ENCODE assay signal across 12 cellular contexts in genomic region chr3:32872487-32873382, GRCh38. TPM values are rescaled to one million over a fixed set of nuclear protein-coding genes. Genes with fewer than 3 reads are reported as not detected.
DNase-seq lines count a peak whose midpoint lies in the region; ATAC-seq and TF ChIP-seq lines count a peak whose summit lies in the region.
"Had no signal": no experiment of that assay in that cellular context is flagged by ENCODE, and none has a peak within 500 bp of the region (broad histone marks: within the 10 kb centered on the region; RNA-seq: fewer than 3 reads in every experiment).

No MANE protein-coding gene starts in this region.

- H3K4me3 ChIP-seq in Panc1 (ENCODE audit: low read depth in 2 of 2, low read length in 2 of 2) (no peak overlapping the region), iPS-20b (ENCODE audit: low read length) (peak overlapping the region; percentile 11; the same call in 1 of the 2 replicates), upper lobe of right lung (no peak overlapping the region)
- H3K4me3 ChIP-seq: gastrocnemius medialis had no signal

- H3K27me3 ChIP-seq in Panc1 (ENCODE audit: control insufficient read depth, insufficient read depth, low read length) (no peaks in the 10 kb centered on the region), iPS-20b (ENCODE audit: insufficient read depth, low read length) (no peaks in the 10 kb centered on the region), upper lobe of right lung (no peaks in the 10 kb centered on the region)
- H3K27me3 ChIP-seq: gastrocnemius medialis had no signal

- DNase-seq in Right ventricle myocardium superior (no peak), cardiac septum (ENCODE audit: low spot score) (no peak), Panc1 (ENCODE audit: low read depth, low spot score) (no peak), upper lobe of right lung (peak; percentile 80), GM03348 (ENCODE audit: low spot score) (no peak), SHP77 treated with DMSO at 0.1 percent for 48 hours (lab: John Stamatoyannopoulos, UW) (no peak)
- DNase-seq: NCI-H748 treated with DMSO at 0.1 percent for 48 hours, T-helper 17 cell had no signal

- peak; percentile 45 for ATAC-seq in Right ventricle myocardium superior (ENCODE audit: poor library complexity)
- ATAC-seq in Panc1 = peak; percentile 26; the same call in 1 of the 2 replicates
- peak; percentile 90 for ATAC-seq in upper lobe of right lung
- no peak for ATAC-seq in GM18868 (IDR thresholded peaks at IDR 0.05; ENCODE audit: unreplicated experiment)
- ATAC-seq: T-helper 17 cell had no signal

- H3K4me1 ChIP-seq in Panc1 (ENCODE audit: control insufficient read depth, insufficient read depth, low read length) (peaks cover 3% of the 10 kb centered on the region; the same call in 1 of the 2 replicates), iPS-20b (ENCODE audit: insufficient read depth, low read length) (peaks cover 58% of the 10 kb centered on the region), upper lobe of right lung (peaks cover 18% of the 10 kb centered on the region)
- H3K4me1 ChIP-seq: gastrocnemius medialis had no signal

- H3K27ac ChIP-seq in Panc1 (ENCODE audit: low read length) = no peak overlapping the region
- H3K27ac ChIP-seq in iPS-20b (ENCODE audit: low read length) = no peak overlapping the region
- peak overlapping the region; percentile 11 for H3K27ac ChIP-seq in upper lobe of right lung
- H3K27ac ChIP-seq: gastrocnemius medialis had no signal

- H3K9ac ChIP-seq in iPS-20b (ENCODE audit: low read depth, low read length) = peak overlapping the region; percentile 1; the same call in 1 of the 2 replicates

- no peaks in the 10 kb centered on the region for H3K36me3 ChIP-seq in Panc1 (ENCODE audit: control insufficient read depth, insufficient read depth, low read length)
- H3K36me3 ChIP-seq in iPS-20b (ENCODE audit: insufficient read depth, low read depth, low read length) = peaks cover 53% of the 10 kb centered on the region
- H3K36me3 ChIP-seq in upper lobe of right lung = no peaks in the 10 kb centered on the region
- H3K36me3 ChIP-seq: gastrocnemius medialis had no signal

- TF ChIP-seq CTCF in Panc1 (IDR thresholded peaks at IDR 0.05) = no peak
- no peak for TF ChIP-seq CTCF in upper lobe of right lung (IDR thresholded peaks at IDR 0.05)

- CTCF ChIA-PET in Panc1 (lab: Charles Lee) = interaction anchor here (0.6 kb wide), 1 partner anchor 12 kb away, joined by 5 read pairs; no protein-coding TSS in a partner anchor

- intact Hi-C loops in Right ventricle myocardium superior (cut with DNase I) = no loop called here
- intact Hi-C loops in cardiac septum (cut with DNase I) = no loop called here
- intact Hi-C loops in Panc1 (cut with micrococcal nuclease; ENCODE audit: unreplicated experiment) = no loop called here
- intact Hi-C loops in upper lobe of right lung (cut with DNase I) = no loop called here

- BruUV-seq in Panc1 (replicated peaks; lab: Mats Ljungman, UMichigan) = no TSS peak

- POLR2A ChIA-PET in Panc1 (lab: Charles Lee) = no interaction called here

- no peaks in the 10 kb centered on the region for H3K9me3 ChIP-seq in Panc1 (ENCODE audit: control insufficient read depth, insufficient read depth, low read depth, low read length)
- no peaks in the 10 kb centered on the region for H3K9me3 ChIP-seq in iPS-20b (ENCODE audit: insufficient read depth, low read depth, low read length)
- no peaks in the 10 kb centered on the region for H3K9me3 ChIP-seq in upper lobe of right lung
- H3K9me3 ChIP-seq: gastrocnemius medialis had no signal

- in situ Hi-C loops in Panc1 (cut with HindIII; ENCODE audit: low pct_unique_long_range_greater_than_20kb, low sequenced_read_pairs) = no loop called here

RNA-seq across cellular contexts. Expression of gene TRIM71, which starts 54.9 kb away (rescaled TPM):
- total RNA-seq in Right ventricle myocardium superior = not detected
- not detected for total RNA-seq in cardiac septum
- total RNA-seq in Panc1 (2021; ENCODE audit: unreplicated experiment) = 0.18 TPM
- not detected for polyA plus RNA-seq in Panc1 (2012; ENCODE audit: insufficient read length)
- total RNA-seq in upper lobe of right lung = 2.2 TPM
- total RNA-seq: gastrocnemius medialis had no signal
- polyA plus RNA-seq: AG04450 had no signal
